In the genomic region with DNA sequence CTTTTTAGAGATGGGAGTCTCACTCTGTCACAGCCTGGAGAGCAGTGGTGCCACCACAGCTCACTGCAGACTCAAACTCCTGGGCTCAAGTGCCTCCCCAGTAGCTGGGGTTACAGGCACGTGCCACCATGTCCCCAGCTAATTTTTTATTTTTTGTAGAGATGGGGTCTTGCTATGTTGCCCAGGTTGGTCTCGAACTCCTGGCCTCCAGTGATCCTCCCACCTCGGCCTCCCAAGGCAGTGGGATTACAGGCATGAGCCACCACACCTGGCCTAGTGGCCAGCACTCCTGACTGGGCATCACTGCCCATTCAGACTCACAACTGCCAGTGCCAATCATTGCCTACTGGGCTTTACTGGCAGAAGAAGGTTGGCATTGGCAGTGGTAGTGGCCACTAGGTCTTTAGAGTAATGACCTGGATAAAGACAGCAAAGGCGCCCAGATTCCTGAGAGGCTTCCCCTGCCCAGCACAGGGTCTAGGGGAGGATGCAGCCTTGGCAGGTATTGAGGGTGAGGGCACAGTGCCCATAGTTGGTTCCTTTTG, we compare ENCODE assay signal across 21 cellular contexts. TPM values are rescaled to one million over a fixed set of nuclear protein-coding genes. Genes with fewer than 3 reads are reported as not detected.
DNase-seq lines count a peak whose midpoint lies in the region; ATAC-seq, FAIRE-seq and TF ChIP-seq lines count a peak whose summit lies in the region.
"Had no signal": no experiment of that assay in that cellular context is flagged by ENCODE, and none has a peak within 500 bp of the region (broad histone marks: within the 10 kb centered on the region; RNA-seq: fewer than 3 reads in every experiment).

No MANE protein-coding gene starts in this region.

- no peak overlapping the region for H3K4me3 Mint-ChIP-seq in WTC11
- H3K4me3 Mint-ChIP-seq: CD4-positive, alpha-beta T cell; H9; IgD-negative memory B cell had no signal

- no peak overlapping the region for H3K27ac Mint-ChIP-seq in WTC11
- H3K27ac Mint-ChIP-seq: CD4-positive, alpha-beta T cell; H9; IgD-negative memory B cell had no signal

- no peaks in the 10 kb centered on the region; a peak in 1 of 3 replicates for H3K36me3 ChIP-seq in HEK293 (ENCODE audit: control insufficient read depth in 2 of 2, insufficient read depth in 1 of 2, low read length in 2 of 2)
- no peaks in the 10 kb centered on the region for H3K36me3 ChIP-seq in HepG2 (replicated peaks in 1 of 2; ENCODE audit: control insufficient read depth in 1 of 2, insufficient read depth in 2 of 2, low read length in 2 of 2)
- no peaks in the 10 kb centered on the region for H3K36me3 ChIP-seq in spleen
- H3K36me3 ChIP-seq: BE2C had no signal

- 0 out of 2 replicates have a peak, but pooled peaks cover 3% of the 10 kb centered on the region for H3K4me1 Mint-ChIP-seq in WTC11

- CTCF ChIA-PET in HEK293 (lab: Yijun Ruan, JAX), result no interaction called here
- CTCF ChIA-PET in WTC11 (lab: Charles Lee), result interaction anchor here (2.2 kb wide), 1 partner anchor 17 kb away, joined by 7 read pairs; no protein-coding TSS in a partner anchor
- CTCF ChIA-PET in HepG2 (lab: Yijun Ruan, JAX; ENCODE audit: low intra/inter-chr PET ratio, low total read pairs), result no interaction called here

- ATAC-seq in WTC11 (no peak), HepG2 (no peak), HG02885 (IDR thresholded peaks at IDR 0.05; ENCODE audit: poor library complexity, unreplicated experiment) (no peak)

- H3K4me1 ChIP-seq in HEK293 (ENCODE audit: control insufficient read depth, insufficient read depth, low read length), result no peaks in the 10 kb centered on the region
- H3K4me1 ChIP-seq in HepG2 (ENCODE audit: insufficient read depth, low read length), result peaks cover 67% of the 10 kb centered on the region
- H3K4me1 ChIP-seq in spleen, result peaks cover 0 to 29% (median 14%) of the 10 kb centered on the region in 6 donors
- H3K4me1 ChIP-seq: BE2C had no signal

- H2AFZ ChIP-seq in HepG2 (ENCODE audit: low read length), result no peak overlapping the region

- no peaks in the 10 kb centered on the region for H3K9me3 ChIP-seq in HEK293 (ENCODE audit: control insufficient read depth, insufficient read depth, low read depth, low read length)
- H3K9me3 ChIP-seq in HepG2 (ENCODE audit: low read length), result no peaks in the 10 kb centered on the region; the same call in 1 of the 2 replicates
- peaks cover 0 to 3% (median 2%) of the 10 kb centered on the region in 8 donors for H3K9me3 ChIP-seq in spleen
- H3K9me3 ChIP-seq: BE2C had no signal

- FAIRE-seq in HepG2 (lab: Jason Lieb, UNC), result no peak
- FAIRE-seq: A204.1, GM12892, HTR-8/SVneo had no signal

- H3K27me3 ChIP-seq in HepG2 (ENCODE audit: control insufficient read depth in 1 of 2, insufficient read depth in 2 of 2, low read length in 2 of 2), result peaks cover 9 to 26% of the 10 kb centered on the region in 2 experiments; a peak in 4 of 5 replicates
- peaks cover 0 to 43% (median 0%) of the 10 kb centered on the region in 7 donors for H3K27me3 ChIP-seq in spleen (replicated peaks in 1 of 7)
- H3K27me3 ChIP-seq: BE2C had no signal

- no peaks in the 10 kb centered on the region for H4K20me1 ChIP-seq in HepG2 (ENCODE audit: insufficient read depth, low read length)

- no peak overlapping the region for H3K4me2 ChIP-seq in HepG2 (ENCODE audit: low read depth, low read length)

- H3K4me3 ChIP-seq in HEK293 (ENCODE audit: low read depth, low read length) (no peak overlapping the region), HepG2 (replicated peaks in 1 of 3; ENCODE audit: insufficient read depth in 1 of 3, low read depth in 2 of 3, low read length in 3 of 3) (no peak overlapping the region), spleen (no peak overlapping the region)

- H3K36me3 Mint-ChIP-seq in WTC11, result no peaks in the 10 kb centered on the region
- H3K36me3 Mint-ChIP-seq: IgD-negative memory B cell had no signal

- no peak overlapping the region for H3K9ac ChIP-seq in HepG2 (ENCODE audit: insufficient read depth, low read depth, low read length)

- no peaks in the 10 kb centered on the region for H3K27me3 Mint-ChIP-seq in WTC11 (ENCODE audit: low read depth)

- no peak for TF ChIP-seq EP300 in HepG2 (IDR thresholded peaks at IDR 0.05; ENCODE audit: low read depth in 2 of 2, low read length in 2 of 2)
- no peak for TF ChIP-seq EP300 in HepG2 (CRISPR knock-in tag; IDR thresholded peaks at IDR 0.05; ENCODE audit: borderline replicate concordance)

- no peak for DNase-seq in WTC11 (ENCODE audit: low spot score)
- no peak for DNase-seq in HepG2 (ENCODE audit: low spot score)
- DNase-seq in spleen, result peak; percentile 63
- DNase-seq in GM13976 (ENCODE audit: low spot score), result no peak
- DNase-seq in cerebellar cortex (ENCODE audit: low spot score), result no peak
- DNase-seq: ACHN; BE2C; CD4-positive, alpha-beta T cell; DMS153; DMS79; GDM1; GOT3; H9; KG1 had no signal

- H3K27ac ChIP-seq in HEK293 (ENCODE audit: extremely low read depth, low read depth, low read length) (no peak overlapping the region), HepG2 (ENCODE audit: extremely low read length, insufficient read depth, low read length) (no peak overlapping the region), spleen (no peak overlapping the region)

- POLR2A ChIA-PET in HEK293 (lab: Yijun Ruan, JAX), result no interaction called here
- POLR2A ChIA-PET in WTC11 (lab: Charles Lee), result no interaction called here
- POLR2A ChIA-PET in HepG2 (lab: Yijun Ruan, JAX), result no interaction called here

- no TSS peak for BruUV-seq in HepG2 (replicated peaks; lab: Mats Ljungman, UMichigan)

- TF ChIP-seq POLR2A in HepG2 (IDR thresholded peaks at IDR 0.05; ENCODE audit: insufficient read depth in 1 of 2, low read depth in 2 of 2, low read length in 2 of 2) (no peak), spleen (IDR thresholded peaks at IDR 0.05) (no peak)

- in situ Hi-C loops in HepG2 (cut with HindIII; ENCODE audit: extremely low pct_ligation_motif_present, low pct_unique_long_range_greater_than_20kb) (no loop called here), GM13976 (cut with MboI; ENCODE audit: low sequenced_read_pairs, unreplicated experiment) (no loop called here)

- no peaks in the 10 kb centered on the region for H3K79me2 ChIP-seq in HepG2 (ENCODE audit: insufficient read depth, low read length)

- intact Hi-C loops in HepG2 (cut with micrococcal nuclease; ENCODE audit: unreplicated experiment) (no loop called here), spleen (cut with DNase I; ENCODE audit: low total_unique reads) (no loop called here)

- WGBS in HepG2 (ENCODE audit: low lambda C conversion rate), result 58% methylated on average over 4 of the region's 4 CpGs
- WGBS in spleen, 5 donors, result 81 to 94% (median 90%) methylated on average over 3 to 4 of the region's 4 CpGs

- TF ChIP-seq CTCF in HEK293 (tag by site-specific recombination; IDR thresholded peaks at IDR 0.05) (no peak), WTC11 (IDR thresholded peaks at IDR 0.05) (no peak), HepG2 (CRISPR knock-in tag; IDR thresholded peaks at IDR 0.05) (no peak), spleen (IDR thresholded peaks at IDR 0.05 in 8 of 11, conservative IDR thresholded peaks at IDR 0.05 in 3 of 11) (no peak), GM13976 (IDR thresholded peaks at IDR 0.05; ENCODE audit: borderline replicate concordance, control extremely low read depth, extremely low read depth, insufficient read depth, missing control alignments) (no peak)

- no peaks in the 10 kb centered on the region for H3K9me3 Mint-ChIP-seq in WTC11
- H3K9me3 Mint-ChIP-seq: CD4-positive, alpha-beta T cell; H9; IgD-negative memory B cell had no signal

- no peak for TF ChIP-seq RAD21 in HepG2 (CRISPR knock-in tag; IDR thresholded peaks at IDR 0.05)

RNA-seq across cellular contexts. Expression of a gene that starts 26.8 kb away (rescaled TPM):
- 4.2 to 4.9 TPM (median 4.4 TPM) in 3 replicates for total RNA-seq in WTC11 (2021)
- 0.41 and 2.2 TPM in 2 replicates for total RNA-seq in HepG2 (2016; rRNA removed; fragmentation: Illumina TruSeq; extraction: Trizol)
- 2.6 and 2.7 TPM in 2 replicates for total RNA-seq in HepG2 (2016; cell fraction: cytosol; rRNA removed; fragmentation: Illumina TruSeq; extraction: Trizol; ENCODE audit: low read depth)
- 0.51 and 1.7 TPM in 2 replicates for total RNA-seq in HepG2 (2016; cell fraction: insoluble cytoplasmic fraction; rRNA removed; fragmentation: Illumina TruSeq; extraction: Trizol)
- 1.5 and 1.7 TPM in 2 replicates for total RNA-seq in HepG2 (2016; cell fraction: membrane; rRNA removed; fragmentation: Illumina TruSeq; extraction: Trizol)
- 1.7 and 2.4 TPM in 2 replicates for total RNA-seq in HepG2 (2016; cell fraction: nucleus; rRNA removed; fragmentation: Illumina TruSeq; extraction: Trizol)
- polyA plus RNA-seq in HepG2 (2011; rRNA removed), result 1.1 TPM in 2 replicates
- 0.85 and 1.0 TPM in 2 replicates for polyA plus RNA-seq in HepG2 (2011; cell fraction: cytosol; rRNA removed)
- 4.6 and 6.0 TPM in 2 replicates for polyA plus RNA-seq in HepG2 (2011; cell fraction: nucleus; rRNA removed)
- 0.63 and 0.66 TPM in 2 replicates for polyA plus RNA-seq in HepG2 (2012)
- 2.1 and 2.7 TPM in 2 replicates for polyA plus RNA-seq in HepG2 (2016; cell fraction: cytosol; fragmentation: Illumina TruSeq; extraction: Trizol; ENCODE audit: low read depth)
- 1.1 and 1.2 TPM in 2 replicates for polyA plus RNA-seq in HepG2 (2016; cell fraction: insoluble cytoplasmic fraction; fragmentation: Illumina TruSeq; extraction: Trizol; ENCODE audit: low read depth)
- 2.4 and 2.6 TPM in 2 replicates for polyA plus RNA-seq in HepG2 (2016; cell fraction: membrane; fragmentation: Illumina TruSeq; extraction: Trizol; ENCODE audit: low read depth)
- polyA plus RNA-seq in HepG2 (2016; cell fraction: nucleus; fragmentation: Illumina TruSeq; extraction: Trizol; ENCODE audit: insufficient read depth, low read depth), result 5.9 and 6.0 TPM in 2 replicates
- polyA minus RNA-seq in HepG2 (2011; rRNA and poly(A)+ RNA removed; ENCODE audit: low replicate concordance), result 1.7 TPM in 1 of 2 replicates, not detected in the other
- polyA minus RNA-seq in HepG2 (2011; cell fraction: cytosol; rRNA and poly(A)+ RNA removed), result 0.35 and 0.40 TPM in 2 replicates
- 0.62 and 0.64 TPM in 2 replicates for polyA minus RNA-seq in HepG2 (2011; cell fraction: nucleus; rRNA and poly(A)+ RNA removed)
- total RNA-seq in spleen, result under 1 TPM in 2 of 7 donors, not detected in 5; 0.32 to 0.37 TPM
- polyA plus RNA-seq in spleen, result under 1 TPM in 2 of 3 donors, not detected in 1; 0.06 to 0.07 TPM
- total RNA-seq: CD4-positive, alpha-beta T cell; Daoy had no signal
- polyA plus RNA-seq: IgD-negative memory B cell had no signal

RNA-seq across cellular contexts. Expression of a gene that starts 49.8 kb away (rescaled TPM):
- total RNA-seq in WTC11 (2021) (5.6 to 6.6 TPM (median 5.8 TPM) in 3 replicates), HepG2 (2016; rRNA removed; fragmentation: Illumina TruSeq; extraction: Trizol) (99.9 and 103 TPM in 2 replicates), spleen (10 to 100 TPM; 15.5 to 27.7 (median 18.3) TPM)
- total RNA-seq in HepG2 (2016; cell fraction: cytosol; rRNA removed; fragmentation: Illumina TruSeq; extraction: Trizol; ENCODE audit: low read depth), result 28.5 and 32.0 TPM in 2 replicates
- 99.3 and 101 TPM in 2 replicates for total RNA-seq in HepG2 (2016; cell fraction: insoluble cytoplasmic fraction; rRNA removed; fragmentation: Illumina TruSeq; extraction: Trizol)
- total RNA-seq in HepG2 (2016; cell fraction: membrane; rRNA removed; fragmentation: Illumina TruSeq; extraction: Trizol), result 88.0 and 107 TPM in 2 replicates
- 47.4 and 51.4 TPM in 2 replicates for total RNA-seq in HepG2 (2016; cell fraction: nucleus; rRNA removed; fragmentation: Illumina TruSeq; extraction: Trizol)
- polyA plus RNA-seq in HepG2 (2011; rRNA removed) (24.8 and 35.0 TPM in 2 replicates), spleen (10 to 100 TPM in 1 of 3 donors, 1 to 10 TPM in 2; 7.4 to 19.8 (median 9.1) TPM)
- 40.5 and 42.6 TPM in 2 replicates for polyA plus RNA-seq in HepG2 (2011; cell fraction: cytosol; rRNA removed)
- polyA plus RNA-seq in HepG2 (2011; cell fraction: nucleus; rRNA removed), result 17.3 and 19.3 TPM in 2 replicates
- polyA plus RNA-seq in HepG2 (2012), result 22.3 and 27.0 TPM in 2 replicates
- 23.5 and 27.9 TPM in 2 replicates for polyA plus RNA-seq in HepG2 (2016; cell fraction: cytosol; fragmentation: Illumina TruSeq; extraction: Trizol; ENCODE audit: low read depth)
- 121 and 123 TPM in 2 replicates for polyA plus RNA-seq in HepG2 (2016; cell fraction: insoluble cytoplasmic fraction; fragmentation: Illumina TruSeq; extraction: Trizol; ENCODE audit: low read depth)
- polyA plus RNA-seq in HepG2 (2016; cell fraction: membrane; fragmentation: Illumina TruSeq; extraction: Trizol; ENCODE audit: low read depth), result 68.7 and 77.8 TPM in 2 replicates
- polyA plus RNA-seq in HepG2 (2016; cell fraction: nucleus; fragmentation: Illumina TruSeq; extraction: Trizol; ENCODE audit: insufficient read depth, low read depth), result 76.4 and 86.3 TPM in 2 replicates
- polyA minus RNA-seq in HepG2 (2011; rRNA and poly(A)+ RNA removed; ENCODE audit: low replicate concordance), result 4.5 and 45.0 TPM in 2 replicates
- 25.4 and 32.4 TPM in 2 replicates for polyA minus RNA-seq in HepG2 (2011; cell fraction: cytosol; rRNA and poly(A)+ RNA removed)
- 15.6 and 18.2 TPM in 2 replicates for polyA minus RNA-seq in HepG2 (2011; cell fraction: nucleus; rRNA and poly(A)+ RNA removed)

RNA-seq across cellular contexts. Expression of a gene that starts 58.4 kb away (rescaled TPM):
- total RNA-seq in WTC11 (2021) (37.7 to 47.0 TPM (median 39.5 TPM) in 3 replicates), HepG2 (2016; rRNA removed; fragmentation: Illumina TruSeq; extraction: Trizol) (45.1 and 51.6 TPM in 2 replicates), spleen (10 to 100 TPM in 3 of 7 donors, 1 to 10 TPM in 4; 7.9 to 12.8 (median 9.8) TPM)
- total RNA-seq in HepG2 (2016; cell fraction: cytosol; rRNA removed; fragmentation: Illumina TruSeq; extraction: Trizol; ENCODE audit: low read depth), result 34.5 and 35.4 TPM in 2 replicates
- total RNA-seq in HepG2 (2016; cell fraction: insoluble cytoplasmic fraction; rRNA removed; fragmentation: Illumina TruSeq; extraction: Trizol), result 39.3 and 56.4 TPM in 2 replicates
- 85.6 and 91.5 TPM in 2 replicates for total RNA-seq in HepG2 (2016; cell fraction: membrane; rRNA removed; fragmentation: Illumina TruSeq; extraction: Trizol)
- 24.3 and 30.9 TPM in 2 replicates for total RNA-seq in HepG2 (2016; cell fraction: nucleus; rRNA removed; fragmentation: Illumina TruSeq; extraction: Trizol)
- polyA plus RNA-seq in HepG2 (2011; rRNA removed) (17.6 and 30.3 TPM in 2 replicates), spleen (1 to 10 TPM; 1.4 to 6.4 (median 2.5) TPM)
- polyA plus RNA-seq in HepG2 (2011; cell fraction: cytosol; rRNA removed), result 9.6 and 22.4 TPM in 2 replicates
- polyA plus RNA-seq in HepG2 (2011; cell fraction: nucleus; rRNA removed), result 49.0 and 59.4 TPM in 2 replicates
- 12.5 and 18.3 TPM in 2 replicates for polyA plus RNA-seq in HepG2 (2012)
- polyA plus RNA-seq in HepG2 (2016; cell fraction: cytosol; fragmentation: Illumina TruSeq; extraction: Trizol; ENCODE audit: low read depth), result 46.7 and 50.1 TPM in 2 replicates
- 41.6 and 54.2 TPM in 2 replicates for polyA plus RNA-seq in HepG2 (2016; cell fraction: insoluble cytoplasmic fraction; fragmentation: Illumina TruSeq; extraction: Trizol; ENCODE audit: low read depth)
- polyA plus RNA-seq in HepG2 (2016; cell fraction: membrane; fragmentation: Illumina TruSeq; extraction: Trizol; ENCODE audit: low read depth), result 92.1 and 104 TPM in 2 replicates
- 70.1 and 70.6 TPM in 2 replicates for polyA plus RNA-seq in HepG2 (2016; cell fraction: nucleus; fragmentation: Illumina TruSeq; extraction: Trizol; ENCODE audit: insufficient read depth, low read depth)
- 11.9 and 50.0 TPM in 2 replicates for polyA minus RNA-seq in HepG2 (2011; rRNA and poly(A)+ RNA removed; ENCODE audit: low replicate concordance)
- polyA minus RNA-seq in HepG2 (2011; cell fraction: cytosol; rRNA and poly(A)+ RNA removed), result 9.7 and 13.5 TPM in 2 replicates
- polyA minus RNA-seq in HepG2 (2011; cell fraction: nucleus; rRNA and poly(A)+ RNA removed), result 10.3 TPM in 2 replicates
- polyA plus RNA-seq: IgD-negative memory B cell had no signal
